In genomic region chr9:121852646-121853616, GRCh38 we compare ENCODE assay signal across 1 cellular context.
TF ChIP-seq lines count a peak whose summit lies in the region.

No MANE protein-coding gene starts in this region.

TF ChIP-seq in HepG2, 621 proteins besides CTCF, POLR2A, EP300 and RAD21 (continued from another document):
- TF ChIP-seq ZSCAN5A (CRISPR knock-in tag; IDR thresholded peaks at IDR 0.05; ENCODE audit: borderline replicate concordance) (no peak), ATF4 (CRISPR knock-in tag; IDR thresholded peaks at IDR 0.05) (no peak)
